15 cellular contexts compared by ENCODE assay signal in the genomic region with DNA sequence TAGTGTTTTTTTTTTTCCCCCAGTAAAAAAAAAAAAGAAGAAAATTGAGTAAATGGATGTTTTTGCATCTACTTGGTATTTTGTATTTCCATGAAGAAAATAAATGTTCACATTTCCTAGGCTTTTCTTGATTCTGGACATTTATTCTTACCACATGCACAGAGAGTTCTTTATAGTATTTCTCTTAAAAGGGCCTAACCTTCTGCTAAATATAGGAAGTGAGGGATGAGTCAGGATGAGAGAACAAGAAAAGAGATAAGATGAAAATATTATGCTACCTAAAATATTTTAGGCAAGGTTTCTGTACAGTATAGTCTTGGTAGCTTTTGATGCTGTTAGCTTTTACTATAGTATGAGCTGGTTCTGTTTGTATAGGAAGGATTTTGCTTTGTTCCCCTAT.
"Had no signal": no experiment of that assay in that cellular context is flagged by ENCODE, and none has a peak within 500 bp of the region (broad histone marks: within the 10 kb centered on the region; RNA-seq: fewer than 3 reads in every experiment).

No MANE protein-coding gene starts in this region.

- ATAC-seq: activated CD4-positive, CD25-positive, alpha-beta regulatory T cell treated with anti-CD3 and anti-CD28 coated beads, Interleukin-2, amount 50 U/mL, for 24 hours; gastrocnemius medialis; heart right ventricle; left lung; natural killer cell treated with Interleukin-12 subunit alpha and Interleukin-12 subunit beta and Interleukin-15 and Interleukin-18, amount 100 ng/mL, for 72 hours; upper lobe of right lung had no signal

- H3K27ac ChIP-seq: breast epithelium, gastrocnemius medialis, heart right ventricle, left lung, upper lobe of right lung had no signal

- DNase-seq: activated CD4-positive, alpha-beta T cell treated with anti-CD3 and anti-CD28 coated beads, Interleukin-2, amount 50 U/mL, for 4 hours; activated effector memory CD4-positive, alpha-beta T cell treated with Interleukin-2 at 50 U/mL for 16 hours; activated T-cell treated with anti-CD3 and anti-CD28 coated beads, Interleukin-2, amount 50 U/mL, for 24 hours; amygdala; gastrocnemius medialis; heart right ventricle; islet precursor cell; left lung; stimulated activated CD4-positive, alpha-beta T cell treated with anti-CD3 and anti-CD28 coated beads, Interleukin-4, amount 100 ng/mL, for 1 hour; stimulated activated CD8-positive, alpha-beta memory T cell treated with anti-CD3 and anti-CD28 coated beads, Interleukin-4, amount 100 ng/mL, for 48 hours; T-helper 2 cell; upper lobe of right lung had no signal

- H3K9me3 ChIP-seq: breast epithelium, gastrocnemius medialis, upper lobe of right lung had no signal

- H3K27me3 ChIP-seq: breast epithelium, gastrocnemius medialis, heart right ventricle, left lung, upper lobe of right lung had no signal

- H3K36me3 ChIP-seq: breast epithelium, gastrocnemius medialis, heart right ventricle, left lung, upper lobe of right lung had no signal

- H3K4me3 ChIP-seq: breast epithelium, gastrocnemius medialis, heart right ventricle, left lung, upper lobe of right lung had no signal
